ENCODE assay signal across 9 cellular contexts in genomic region chr22:30304495-30305244, GRCh38. TPM values are rescaled to one million over a fixed set of nuclear protein-coding genes. Genes with fewer than 3 reads are reported as not detected.
DNase-seq lines count a peak whose midpoint lies in the region; ATAC-seq and TF ChIP-seq lines count a peak whose summit lies in the region.
"Had no signal": no experiment of that assay in that cellular context is flagged by ENCODE, and none has a peak within 500 bp of the region (broad histone marks: within the 10 kb centered on the region; RNA-seq: fewer than 3 reads in every experiment).

No MANE protein-coding gene starts in this region.

- no peaks in the 10 kb centered on the region for H3K27me3 ChIP-seq in thyroid gland

- peaks cover 49% of the 10 kb centered on the region for H3K36me3 Mint-ChIP-seq in T-helper 2 cell treated with Interferon-gamma antibody and Interleukin-4, amounts not matched to agents 5 μg/mL and 100 μg/mL, for 36 hours (ENCODE audit: low read depth)
- peaks cover 59% of the 10 kb centered on the region for H3K36me3 Mint-ChIP-seq in activated CD8-positive, alpha-beta T cell treated with anti-CD3 and anti-CD28 coated beads, Interleukin-2, amount 10 ng/mL, durations not matched to agents 7 days and 5 days (ENCODE audit: low read depth)
- peaks cover 0 to 8% (median 0%) of the 10 kb centered on the region in 3 donors for H3K36me3 Mint-ChIP-seq in immature natural killer cell

- no peak for DNase-seq in T-helper 2 cell treated with Interferon-gamma antibody and Interleukin-4, amounts not matched to agents 5 μg/mL and 100 μg/mL, for 36 hours (ENCODE audit: low spot score)
- DNase-seq in T-helper 2 cell (no peak), immature natural killer cell (no peak), thyroid gland (peak; percentile 76 to 81), NCI-H187 treated with DMSO at 0.1 percent for 48 hours (lab: John Stamatoyannopoulos, UW) (no peak)
- DNase-seq in activated CD8-positive, alpha-beta T cell treated with anti-CD3 and anti-CD28 coated beads, Interleukin-2, amount 10 ng/mL, durations not matched to agents 7 days and 5 days = no peak

- no peaks in the 10 kb centered on the region for H3K9me3 ChIP-seq in thyroid gland

- H3K9me3 Mint-ChIP-seq in T-helper 2 cell treated with Interferon-gamma antibody and Interleukin-4, amounts not matched to agents 5 μg/mL and 100 μg/mL, for 36 hours = no peaks in the 10 kb centered on the region
- H3K9me3 Mint-ChIP-seq in activated CD8-positive, alpha-beta T cell treated with anti-CD3 and anti-CD28 coated beads, Interleukin-2, amount 10 ng/mL, durations not matched to agents 7 days and 5 days (ENCODE audit: insufficient read depth) = no peaks in the 10 kb centered on the region
- H3K9me3 Mint-ChIP-seq in immature natural killer cell = no peaks in the 10 kb centered on the region

- H3K27ac ChIP-seq in thyroid gland = peak overlapping the region; percentile 84 to 88 (median 87)

- no peak for TF ChIP-seq CTCF in thyroid gland (IDR thresholded peaks at IDR 0.05)

- CTCF ChIA-PET in activated CD8-positive, alpha-beta T cell treated with anti-CD3 and anti-CD28 coated beads, Interleukin-2, amount 10 ng/mL, durations not matched to agents 7 days and 5 days (lab: Charles Lee) = interaction anchor here (0.5 to 16.1 kb wide), 9 partner anchors 12 to 721 kb away, joined by 3 to 184 read pairs (median 4); partner anchors contain the start of genes CASTOR1, RNF215 and TBC1D10A

- POLR2A ChIA-PET in activated CD8-positive, alpha-beta T cell treated with anti-CD3 and anti-CD28 coated beads, Interleukin-2, amount 10 ng/mL, durations not matched to agents 7 days and 5 days (lab: Charles Lee) = interaction anchor here (1.0 to 9.7 kb wide), 7 partner anchors 11 to 120 kb away, joined by 3 to 117 read pairs (median 14); partner anchors contain the start of genes CASTOR1, CCDC157, SF3A1 and TBC1D10A

- peak overlapping the region; percentile 91 for H3K27ac Mint-ChIP-seq in T-helper 2 cell treated with Interferon-gamma antibody and Interleukin-4, amounts not matched to agents 5 μg/mL and 100 μg/mL, for 36 hours
- H3K27ac Mint-ChIP-seq in activated CD8-positive, alpha-beta T cell treated with anti-CD3 and anti-CD28 coated beads, Interleukin-2, amount 10 ng/mL, durations not matched to agents 7 days and 5 days = peak overlapping the region; percentile 93
- H3K27ac Mint-ChIP-seq in immature natural killer cell = peak overlapping the region; percentile 78 to 97 (median 88)

- peak overlapping the region; percentile 86 for H3K4me3 Mint-ChIP-seq in T-helper 2 cell treated with Interferon-gamma antibody and Interleukin-4, amounts not matched to agents 5 μg/mL and 100 μg/mL, for 36 hours
- H3K4me3 Mint-ChIP-seq in activated CD8-positive, alpha-beta T cell treated with anti-CD3 and anti-CD28 coated beads, Interleukin-2, amount 10 ng/mL, durations not matched to agents 7 days and 5 days = peak overlapping the region; percentile 81
- H3K4me3 Mint-ChIP-seq in immature natural killer cell = peak overlapping the region; percentile 45 to 81 (median 79)

- peaks cover 82% of the 10 kb centered on the region for H3K4me1 Mint-ChIP-seq in T-helper 2 cell treated with Interferon-gamma antibody and Interleukin-4, amounts not matched to agents 5 μg/mL and 100 μg/mL, for 36 hours (ENCODE audit: low read depth)
- peaks cover 95% of the 10 kb centered on the region for H3K4me1 Mint-ChIP-seq in activated CD8-positive, alpha-beta T cell treated with anti-CD3 and anti-CD28 coated beads, Interleukin-2, amount 10 ng/mL, durations not matched to agents 7 days and 5 days (ENCODE audit: low read depth)
- peaks cover 87 to 89% of the 10 kb centered on the region in 2 donors for H3K4me1 Mint-ChIP-seq in immature natural killer cell

- WGBS in thyroid gland, 2 donors = 22 to 27% methylated on average over 4 to 7 of the region's 7 CpGs

- no peak for TF ChIP-seq POLR2A in thyroid gland (IDR thresholded peaks at IDR 0.05)

- no peak for ATAC-seq in activated CD8-positive, alpha-beta T cell treated with anti-CD3 and anti-CD28 coated beads, Interleukin-2, amount 10 ng/mL, durations not matched to agents 7 days and 5 days
- ATAC-seq in GM19023 (IDR thresholded peaks at IDR 0.05; ENCODE audit: unreplicated experiment) (no peak), HG03280 (IDR thresholded peaks at IDR 0.05; ENCODE audit: unreplicated experiment) (no peak)

- H3K36me3 ChIP-seq in thyroid gland = peaks cover 0 to 2% of the 10 kb centered on the region in 2 donors

- H3K4me3 ChIP-seq in thyroid gland (replicated peaks in 1 of 3) = no peak overlapping the region

- peaks cover 90 to 100% of the 10 kb centered on the region in 2 donors for H3K4me1 ChIP-seq in thyroid gland

- no peaks in the 10 kb centered on the region for H3K27me3 Mint-ChIP-seq in T-helper 2 cell treated with Interferon-gamma antibody and Interleukin-4, amounts not matched to agents 5 μg/mL and 100 μg/mL, for 36 hours (ENCODE audit: low read depth)
- H3K27me3 Mint-ChIP-seq in activated CD8-positive, alpha-beta T cell treated with anti-CD3 and anti-CD28 coated beads, Interleukin-2, amount 10 ng/mL, durations not matched to agents 7 days and 5 days (ENCODE audit: low read depth) = no peaks in the 10 kb centered on the region
- no peaks in the 10 kb centered on the region for H3K27me3 Mint-ChIP-seq in immature natural killer cell (ENCODE audit: low read depth in 3 of 3)

- intact Hi-C loops in thyroid gland (cut with DNase I) = no loop called here

RNA-seq across cellular contexts. Expression of gene CASTOR1, which starts 15.4 kb away (rescaled TPM):
- total RNA-seq in activated CD8-positive, alpha-beta T cell treated with anti-CD3 and anti-CD28 coated beads, Interleukin-2, amount 10 ng/mL, durations not matched to agents 7 days and 5 days = 10 to 100 TPM; 24.5 to 25.4 TPM
- polyA plus RNA-seq in immature natural killer cell = 10 to 100 TPM in 2 of 3 donors, 1 to 10 TPM in 1; 9.3 to 16.9 (median 11.8) TPM
- 10 to 100 TPM; 16.5 to 36.0 (median 27.7) TPM for total RNA-seq in thyroid gland

RNA-seq across cellular contexts. Expression of gene TBC1D10A, which starts 22.1 kb away (rescaled TPM):
- total RNA-seq in activated CD8-positive, alpha-beta T cell treated with anti-CD3 and anti-CD28 coated beads, Interleukin-2, amount 10 ng/mL, durations not matched to agents 7 days and 5 days = 10 to 100 TPM; 47.6 to 49.2 TPM
- polyA plus RNA-seq in immature natural killer cell = 10 to 100 TPM; 46.2 to 59.9 (median 49.2) TPM
- 10 to 100 TPM; 28.4 to 44.7 (median 35.9) TPM for total RNA-seq in thyroid gland

RNA-seq across cellular contexts. Expression of gene OSM, which starts 38.0 kb away (rescaled TPM):
- 100 to 1,000 TPM; 135 to 140 TPM for total RNA-seq in activated CD8-positive, alpha-beta T cell treated with anti-CD3 and anti-CD28 coated beads, Interleukin-2, amount 10 ng/mL, durations not matched to agents 7 days and 5 days
- 10 to 100 TPM in 2 of 3 donors, 1 to 10 TPM in 1; 7.5 to 22.3 (median 16.6) TPM for polyA plus RNA-seq in immature natural killer cell
- under 1 TPM in 1 of 4 donors, not detected in 3; 0.40 TPM for total RNA-seq in thyroid gland
- polyA plus RNA-seq: BJ had no signal

RNA-seq across cellular contexts. Expression of gene SF3A1, which starts 52.0 kb away (rescaled TPM):
- total RNA-seq in activated CD8-positive, alpha-beta T cell treated with anti-CD3 and anti-CD28 coated beads, Interleukin-2, amount 10 ng/mL, durations not matched to agents 7 days and 5 days = 100 to 1,000 TPM; 211 to 246 TPM
- 100 to 1,000 TPM in 1 of 3 donors, 10 to 100 TPM in 2; 35.5 to 133 (median 69.6) TPM for polyA plus RNA-seq in immature natural killer cell
- total RNA-seq in thyroid gland = 100 to 1,000 TPM in 3 of 4 donors, 10 to 100 TPM in 1; 52.8 to 193 (median 135) TPM

RNA-seq across cellular contexts. Expression of gene CCDC157, which starts 52.1 kb away (rescaled TPM):
- 1 to 10 TPM; 4.3 to 5.0 TPM for total RNA-seq in activated CD8-positive, alpha-beta T cell treated with anti-CD3 and anti-CD28 coated beads, Interleukin-2, amount 10 ng/mL, durations not matched to agents 7 days and 5 days
- 1 to 10 TPM; 1.4 to 3.5 (median 1.9) TPM for polyA plus RNA-seq in immature natural killer cell
- 10 to 100 TPM in 3 of 4 donors, 1 to 10 TPM in 1; 8.1 to 18.3 (median 15.6) TPM for total RNA-seq in thyroid gland

Comparison
In these comparisons a context has a peak if more than half of its experiments do, and no peak if none do; other contexts are left out.
1. DNase-seq: peak in thyroid gland (2 of 2); none in T-helper 2 cell treated with Interferon-gamma antibody and Interleukin-4, amounts not matched to agents 5 μg/mL and 100 μg/mL, for 36 hours (single experiment), T-helper 2 cell (0 of 5), activated CD8-positive, alpha-beta T cell treated with anti-CD3 and anti-CD28 coated beads, Interleukin-2, amount 10 ng/mL, durations not matched to agents 7 days and 5 days (single experiment), immature natural killer cell (0 of 3) and NCI-H187 treated with DMSO at 0.1 percent for 48 hours (single experiment).
2. RNA of gene OSM, which starts 38.0 kb away (total RNA-seq): 135 to 140 TPM in activated CD8-positive, alpha-beta T cell treated with anti-CD3 and anti-CD28 coated beads, Interleukin-2, amount 10 ng/mL, durations not matched to agents 7 days and 5 days; 0.40 TPM in thyroid gland; every median in the first group is over 10 times any median in the second.
3. Peak in every context shown above with its lines, with median percentiles within 50 percentile points of each other: H3K27ac Mint-ChIP-seq and H3K4me3 Mint-ChIP-seq.